ENCODE assay signal across 10 cellular contexts in the genomic region with DNA sequence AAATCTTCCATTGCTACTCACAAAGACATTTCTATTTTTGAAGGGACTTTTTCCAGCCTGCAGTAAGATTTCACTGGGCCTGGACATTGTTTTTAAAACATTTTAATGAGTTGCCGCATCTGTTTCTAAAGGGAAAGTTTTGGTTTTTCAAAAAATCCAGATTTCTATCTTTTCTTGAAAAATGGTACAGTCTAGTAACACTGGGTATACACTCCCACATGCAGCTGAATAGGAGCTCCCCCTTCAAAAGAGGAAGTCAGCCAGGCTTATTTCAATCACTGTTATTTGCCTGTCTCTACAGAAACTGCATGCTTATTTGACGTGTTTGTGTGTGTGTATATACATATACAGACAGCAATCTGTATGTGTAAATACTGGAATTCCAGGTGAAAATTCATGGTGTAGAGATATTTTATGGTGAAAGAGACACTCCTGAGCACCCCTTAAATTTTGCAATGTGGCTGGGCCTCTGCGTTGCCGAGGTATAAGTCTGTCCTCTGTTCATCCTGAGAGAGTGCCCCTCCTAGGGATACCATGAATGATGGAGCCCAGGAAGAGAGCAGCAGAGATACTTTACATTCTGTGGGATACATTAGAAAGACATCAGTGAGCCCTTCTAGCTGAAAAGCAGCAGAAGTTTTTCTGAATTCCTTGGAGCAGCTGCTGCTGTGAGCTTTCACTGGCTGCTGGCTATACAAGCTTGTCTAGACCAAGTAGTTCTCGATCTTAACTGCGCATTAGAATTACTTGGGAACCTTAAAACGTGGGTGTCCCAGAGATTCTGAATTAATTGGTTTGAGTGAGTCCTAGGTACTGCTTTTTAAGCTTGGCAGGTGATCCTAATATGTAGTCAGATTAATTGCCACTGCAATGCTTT. TPM values are rescaled to one million over a fixed set of nuclear protein-coding genes. Genes with fewer than 3 reads are reported as not detected.
DNase-seq lines count a peak whose midpoint lies in the region; ATAC-seq and TF ChIP-seq lines count a peak whose summit lies in the region.
"Had no signal": no experiment of that assay in that cellular context is flagged by ENCODE, and none has a peak within 500 bp of the region (broad histone marks: within the 10 kb centered on the region; RNA-seq: fewer than 3 reads in every experiment).

No MANE protein-coding gene starts in this region.

- TF ChIP-seq EP300 in tibial nerve (IDR thresholded peaks at IDR 0.05) = no peak

- no peaks in the 10 kb centered on the region for H3K27me3 ChIP-seq in tibial nerve

- ATAC-seq in HG03108 (IDR thresholded peaks at IDR 0.05; ENCODE audit: unreplicated experiment) (peak; percentile 78), WTC11 (peak; percentile 75)
- peak; percentile 99 to 100 for ATAC-seq in stimulated activated naive B cell treated with anti-CD40 and anti-IgM and Interleukin-4, amounts not matched to agents 10 μg/mL and 1 μg/mL and 100 μg/mL, for 72 hours (replicated peaks)
- ATAC-seq: stimulated activated naive CD8-positive, alpha-beta T cell treated with anti-CD3 and anti-CD28 coated beads, Interleukin-15, amount 100 ng/mL, for 72 hours had no signal

- TF ChIP-seq POLR2A in tibial nerve (IDR thresholded peaks at IDR 0.05) = no peak

- POLR2A ChIA-PET in WTC11 (lab: Charles Lee) = interaction anchor here (0.5 kb wide), 1 partner anchor 368 kb away, joined by 3 read pairs; no protein-coding TSS in a partner anchor

- peaks cover 30% of the 10 kb centered on the region for H3K4me1 Mint-ChIP-seq in WTC11
- peaks cover 16 to 25% of the 10 kb centered on the region in 2 donors for H3K4me1 Mint-ChIP-seq in stimulated activated naive B cell treated with anti-CD40 and anti-IgM and Interleukin-4, amounts not matched to agents 10 μg/mL and 1 μg/mL and 100 μg/mL, for 72 hours
- peaks cover 1% of the 10 kb centered on the region for H3K4me1 Mint-ChIP-seq in T-helper 2 cell treated with Interferon-gamma antibody and Interleukin-4, amounts not matched to agents 5 μg/mL and 100 μg/mL, for 36 hours (ENCODE audit: low read depth)
- H3K4me1 Mint-ChIP-seq: stimulated activated naive CD8-positive, alpha-beta T cell treated with anti-CD3 and anti-CD28 coated beads, Interleukin-15, amount 100 ng/mL, for 72 hours had no signal

- H3K36me3 ChIP-seq in tibial nerve = no peaks in the 10 kb centered on the region

- no peak overlapping the region for H3K27ac Mint-ChIP-seq in WTC11
- H3K27ac Mint-ChIP-seq in stimulated activated naive B cell treated with anti-CD40 and anti-IgM and Interleukin-4, amounts not matched to agents 10 μg/mL and 1 μg/mL and 100 μg/mL, for 72 hours = peak overlapping the region; percentile 47
- no peak overlapping the region for H3K27ac Mint-ChIP-seq in T-helper 2 cell treated with Interferon-gamma antibody and Interleukin-4, amounts not matched to agents 5 μg/mL and 100 μg/mL, for 36 hours

- TF ChIP-seq CTCF in WTC11 (IDR thresholded peaks at IDR 0.05) (no peak), tibial nerve (IDR thresholded peaks at IDR 0.05) (no peak)

- peaks cover 0 to 23% (median 0%) of the 10 kb centered on the region in 4 donors for H3K4me1 ChIP-seq in tibial nerve

- no peaks in the 10 kb centered on the region for H3K9me3 Mint-ChIP-seq in WTC11
- H3K9me3 Mint-ChIP-seq in stimulated activated naive B cell treated with anti-CD40 and anti-IgM and Interleukin-4, amounts not matched to agents 10 μg/mL and 1 μg/mL and 100 μg/mL, for 72 hours = no peaks in the 10 kb centered on the region
- no peaks in the 10 kb centered on the region for H3K9me3 Mint-ChIP-seq in T-helper 2 cell treated with Interferon-gamma antibody and Interleukin-4, amounts not matched to agents 5 μg/mL and 100 μg/mL, for 36 hours
- H3K9me3 Mint-ChIP-seq: stimulated activated naive CD8-positive, alpha-beta T cell treated with anti-CD3 and anti-CD28 coated beads, Interleukin-15, amount 100 ng/mL, for 72 hours had no signal

- CTCF ChIA-PET in WTC11 (lab: Charles Lee) = no interaction called here

- no peaks in the 10 kb centered on the region for H3K36me3 Mint-ChIP-seq in WTC11
- H3K36me3 Mint-ChIP-seq in stimulated activated naive B cell treated with anti-CD40 and anti-IgM and Interleukin-4, amounts not matched to agents 10 μg/mL and 1 μg/mL and 100 μg/mL, for 72 hours = no peaks in the 10 kb centered on the region
- no peaks in the 10 kb centered on the region for H3K36me3 Mint-ChIP-seq in T-helper 2 cell treated with Interferon-gamma antibody and Interleukin-4, amounts not matched to agents 5 μg/mL and 100 μg/mL, for 36 hours (ENCODE audit: low read depth)

- no peak overlapping the region for H3K4me3 ChIP-seq in tibial nerve

- H3K4me3 Mint-ChIP-seq in WTC11 = no peak overlapping the region
- no peak overlapping the region for H3K4me3 Mint-ChIP-seq in stimulated activated naive B cell treated with anti-CD40 and anti-IgM and Interleukin-4, amounts not matched to agents 10 μg/mL and 1 μg/mL and 100 μg/mL, for 72 hours
- no peak overlapping the region for H3K4me3 Mint-ChIP-seq in T-helper 2 cell treated with Interferon-gamma antibody and Interleukin-4, amounts not matched to agents 5 μg/mL and 100 μg/mL, for 36 hours
- H3K4me3 Mint-ChIP-seq: stimulated activated naive CD8-positive, alpha-beta T cell treated with anti-CD3 and anti-CD28 coated beads, Interleukin-15, amount 100 ng/mL, for 72 hours had no signal

- no peak overlapping the region for H3K27ac ChIP-seq in tibial nerve

- WGBS in tibial nerve, 2 donors = 65 to 66% methylated on average over 7 of the region's 7 CpGs

- DNase-seq in DMS 273 (lab: John Stamatoyannopoulos, UW; ENCODE audit: unreplicated experiment) = peak; percentile 42
- DNase-seq in DMS 273 treated with DMSO at 0.1 percent for 48 hours (lab: John Stamatoyannopoulos, UW) = no peak
- DNase-seq in WTC11 (ENCODE audit: low spot score) = no peak
- DNase-seq in stimulated activated naive B cell treated with anti-CD40 and anti-IgM and Interleukin-4, amounts not matched to agents 10 μg/mL and 1 μg/mL and 100 μg/mL, for 72 hours = no peak
- no peak for DNase-seq in tibial nerve (ENCODE audit: low spot score in 2 of 2)
- DNase-seq in cerebellar nuclear complex (lab: John Stamatoyannopoulos, UW) = no peak
- no peak for DNase-seq in T-helper 2 cell treated with Interferon-gamma antibody and Interleukin-4, amounts not matched to agents 5 μg/mL and 100 μg/mL, for 36 hours (ENCODE audit: low spot score)
- DNase-seq: 8988T; stimulated activated naive CD8-positive, alpha-beta T cell treated with anti-CD3 and anti-CD28 coated beads, Interleukin-15, amount 100 ng/mL, for 72 hours had no signal

- no peaks in the 10 kb centered on the region for H3K27me3 Mint-ChIP-seq in WTC11 (ENCODE audit: low read depth)
- H3K27me3 Mint-ChIP-seq in stimulated activated naive B cell treated with anti-CD40 and anti-IgM and Interleukin-4, amounts not matched to agents 10 μg/mL and 1 μg/mL and 100 μg/mL, for 72 hours = no peaks in the 10 kb centered on the region
- H3K27me3 Mint-ChIP-seq in T-helper 2 cell treated with Interferon-gamma antibody and Interleukin-4, amounts not matched to agents 5 μg/mL and 100 μg/mL, for 36 hours (ENCODE audit: low read depth) = peaks cover 5% of the 10 kb centered on the region

- no peaks in the 10 kb centered on the region for H3K9me3 ChIP-seq in tibial nerve

TF ChIP-seq in WTC11, 78 proteins besides CTCF, POLR2A, EP300 and RAD21 (continues in another document):
- TF ChIP-seq NFATC4 (CRISPR knock-in tag; IDR thresholded peaks at IDR 0.05) = no peak
- TF ChIP-seq, protein P1, sequence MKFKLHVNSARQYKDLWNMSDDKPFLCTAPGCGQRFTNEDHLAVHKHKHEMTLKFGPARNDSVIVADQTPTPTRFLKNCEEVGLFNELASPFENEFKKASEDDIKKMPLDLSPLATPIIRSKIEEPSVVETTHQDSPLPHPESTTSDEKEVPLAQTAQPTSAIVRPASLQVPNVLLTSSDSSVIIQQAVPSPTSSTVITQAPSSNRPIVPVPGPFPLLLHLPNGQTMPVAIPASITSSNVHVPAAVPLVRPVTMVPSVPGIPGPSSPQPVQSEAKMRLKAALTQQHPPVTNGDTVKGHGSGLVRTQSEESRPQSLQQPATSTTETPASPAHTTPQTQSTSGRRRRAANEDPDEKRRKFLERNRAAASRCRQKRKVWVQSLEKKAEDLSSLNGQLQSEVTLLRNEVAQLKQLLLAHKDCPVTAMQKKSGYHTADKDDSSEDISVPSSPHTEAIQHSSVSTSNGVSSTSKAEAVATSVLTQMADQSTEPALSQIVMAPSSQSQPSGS (CRISPR knock-in tag; IDR thresholded peaks at IDR 0.05; ENCODE audit: borderline replicate concordance, low read depth) = no peak
- TF ChIP-seq, protein P2, sequence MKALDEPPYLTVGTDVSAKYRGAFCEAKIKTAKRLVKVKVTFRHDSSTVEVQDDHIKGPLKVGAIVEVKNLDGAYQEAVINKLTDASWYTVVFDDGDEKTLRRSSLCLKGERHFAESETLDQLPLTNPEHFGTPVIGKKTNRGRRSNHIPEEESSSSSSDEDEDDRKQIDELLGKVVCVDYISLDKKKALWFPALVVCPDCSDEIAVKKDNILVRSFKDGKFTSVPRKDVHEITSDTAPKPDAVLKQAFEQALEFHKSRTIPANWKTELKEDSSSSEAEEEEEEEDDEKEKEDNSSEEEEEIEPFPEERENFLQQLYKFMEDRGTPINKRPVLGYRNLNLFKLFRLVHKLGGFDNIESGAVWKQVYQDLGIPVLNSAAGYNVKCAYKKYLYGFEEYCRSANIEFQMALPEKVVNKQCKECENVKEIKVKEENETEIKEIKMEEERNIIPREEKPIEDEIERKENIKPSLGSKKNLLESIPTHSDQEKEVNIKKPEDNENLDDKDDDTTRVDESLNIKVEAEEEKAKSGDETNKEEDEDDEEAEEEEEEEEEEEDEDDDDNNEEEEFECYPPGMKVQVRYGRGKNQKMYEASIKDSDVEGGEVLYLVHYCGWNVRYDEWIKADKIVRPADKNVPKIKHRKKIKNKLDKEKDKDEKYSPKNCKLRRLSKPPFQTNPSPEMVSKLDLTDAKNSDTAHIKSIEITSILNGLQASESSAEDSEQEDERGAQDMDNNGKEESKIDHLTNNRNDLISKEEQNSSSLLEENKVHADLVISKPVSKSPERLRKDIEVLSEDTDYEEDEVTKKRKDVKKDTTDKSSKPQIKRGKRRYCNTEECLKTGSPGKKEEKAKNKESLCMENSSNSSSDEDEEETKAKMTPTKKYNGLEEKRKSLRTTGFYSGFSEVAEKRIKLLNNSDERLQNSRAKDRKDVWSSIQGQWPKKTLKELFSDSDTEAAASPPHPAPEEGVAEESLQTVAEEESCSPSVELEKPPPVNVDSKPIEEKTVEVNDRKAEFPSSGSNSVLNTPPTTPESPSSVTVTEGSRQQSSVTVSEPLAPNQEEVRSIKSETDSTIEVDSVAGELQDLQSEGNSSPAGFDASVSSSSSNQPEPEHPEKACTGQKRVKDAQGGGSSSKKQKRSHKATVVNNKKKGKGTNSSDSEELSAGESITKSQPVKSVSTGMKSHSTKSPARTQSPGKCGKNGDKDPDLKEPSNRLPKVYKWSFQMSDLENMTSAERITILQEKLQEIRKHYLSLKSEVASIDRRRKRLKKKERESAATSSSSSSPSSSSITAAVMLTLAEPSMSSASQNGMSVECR (CRISPR knock-in tag; IDR thresholded peaks at IDR 0.05; ENCODE audit: borderline replicate concordance) = no peak
- no peak for TF ChIP-seq GABPB1 (CRISPR knock-in tag; IDR thresholded peaks at IDR 0.05)
- no peak for TF ChIP-seq CREM (CRISPR knock-in tag; IDR thresholded peaks at IDR 0.05)

RNA-seq across cellular contexts. Expression of a gene that starts 12.0 kb away (rescaled TPM):
- total RNA-seq in WTC11 (2021) (111 to 117 TPM (median 116 TPM) in 3 replicates), tibial nerve (1 to 10 TPM; 2.2 to 4.6 (median 3.2) TPM)

RNA-seq across cellular contexts. Expression of a gene that starts 28.5 kb away (rescaled TPM):
- total RNA-seq in WTC11 (2021) (51.0 to 55.1 TPM (median 54.6 TPM) in 3 replicates), tibial nerve (10 to 100 TPM; 31.0 to 66.0 (median 50.6) TPM)

Comparison
In these comparisons a context has a peak if more than half of its experiments do, and no peak if none do; other contexts are left out.
1. RNA of a gene that starts 12.0 kb away (total RNA-seq): 111 to 117 TPM in WTC11; 2.2 to 4.6 TPM in tibial nerve; every median in the first group is over 10 times any median in the second.
2. Peak in every context shown above with its lines, with median percentiles within 50 percentile points of each other: ATAC-seq.